30 cellular contexts compared by ENCODE assay signal in the genomic region with DNA sequence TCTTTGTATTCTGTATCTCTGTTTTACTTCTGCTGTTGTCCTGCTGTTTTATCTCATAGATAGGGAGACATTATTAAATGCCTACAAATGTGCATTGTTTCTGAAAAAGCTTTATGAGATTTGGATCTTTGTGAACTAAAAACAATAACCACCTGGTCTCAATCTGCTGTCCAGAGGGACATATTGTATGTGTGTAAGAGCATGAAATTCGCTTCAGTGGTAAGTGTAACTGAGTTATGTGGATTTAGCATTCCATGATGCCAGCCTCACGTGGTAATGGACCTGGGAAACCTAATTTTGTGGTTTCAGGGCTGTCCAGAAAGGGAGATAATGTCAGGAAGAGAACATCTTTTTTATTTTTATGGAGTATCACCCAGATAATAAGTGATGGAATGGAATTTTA.
DNase-seq lines count a peak whose midpoint lies in the region; ATAC-seq, FAIRE-seq and TF ChIP-seq lines count a peak whose summit lies in the region.
"Had no signal": no experiment of that assay in that cellular context is flagged by ENCODE, and none has a peak within 500 bp of the region (broad histone marks: within the 10 kb centered on the region; RNA-seq: fewer than 3 reads in every experiment).

No MANE protein-coding gene starts in this region.

- TF ChIP-seq EP300 in tibial nerve (IDR thresholded peaks at IDR 0.05): no peak

- peaks cover 0 to 4% (median 0%) of the 10 kb centered on the region in 11 experiments; a peak in 1 of 22 replicates for H3K27me3 ChIP-seq in BLaER1 treated with 17β-estradiol and CSF1 and Interleukin-3, amounts not matched to agents 10 nM and 100 nM
- H3K27me3 ChIP-seq in neutrophil (no peaks in the 10 kb centered on the region), tibial nerve (no peaks in the 10 kb centered on the region)

- TF ChIP-seq CTCF in neutrophil (IDR thresholded peaks at IDR 0.05): no peak
- TF ChIP-seq CTCF in tibial nerve (IDR thresholded peaks at IDR 0.05): no peak

- peaks cover 19% of the 10 kb centered on the region for H3K36me3 Mint-ChIP-seq in activated T-helper 2 cell treated with anti-CD3 and anti-CD28 coated beads, Interferon-gamma antibody, Interleukin-2, Interleukin-4, amounts not matched to agents 10 μg/mL and 5 μg/mL and 100 μg/mL, durations not matched to agents 14 hours and 24 hours and 36 hours (ENCODE audit: low read depth)

- H3K36me3 ChIP-seq in BLaER1 treated with 17β-estradiol and CSF1 and Interleukin-3, amounts not matched to agents 10 nM and 100 nM: peaks cover under 1 to 28% (median 12%) of the 10 kb centered on the region in 11 experiments; a peak in 12 of 22 replicates
- H3K36me3 ChIP-seq in neutrophil (no peaks in the 10 kb centered on the region), tibial nerve (peaks cover 0 to 27% (median 0%) of the 10 kb centered on the region in 3 donors)

- DNase-seq in RCC 7860 (ENCODE audit: low spot score) (peak; percentile 31), tibial nerve (ENCODE audit: low spot score in 2 of 2) (no peak), HPDE6-E6E7 (ENCODE audit: extremely low spot score) (no peak)
- DNase-seq in activated T-helper 2 cell treated with anti-CD3 and anti-CD28 coated beads, Interferon-gamma antibody, Interleukin-2, Interleukin-4, amounts not matched to agents 10 μg/mL and 5 μg/mL and 100 μg/mL, durations not matched to agents 14 hours and 24 hours and 36 hours (ENCODE audit: low spot score): no peak
- DNase-seq: activated effector memory CD4-positive, alpha-beta T cell treated with anti-CD3 and anti-CD28 coated beads, Interleukin-2, amount 50 U/mL, for 16 hours; activated T-cell treated with anti-CD3 and anti-CD28 coated beads for 4 hours; CD4-positive, CD25-positive, alpha-beta regulatory T cell; central memory CD4-positive, alpha-beta T cell; DMS79 treated with DMSO at 0.1 percent for 48 hours; effector memory CD8-positive, alpha-beta T cell; foreskin melanocyte; GF-D8; KBM-7; kidney glomerular epithelial cell; lower lobe of right lung; naive thymus-derived CD4-positive, alpha-beta T cell; NCI-H1092 treated with DMSO at 0.1 percent for 48 hours; NCI-H1694 treated with DMSO at 0.1 percent for 48 hours; NCI-H446 treated with DMSO at 0.1 percent for 48 hours; NCI-H82; occipital lobe; RPMI8226; trophoblast cell had no signal

- no peaks in the 10 kb centered on the region for H3K27me3 Mint-ChIP-seq in activated T-helper 2 cell treated with anti-CD3 and anti-CD28 coated beads, Interferon-gamma antibody, Interleukin-2, Interleukin-4, amounts not matched to agents 10 μg/mL and 5 μg/mL and 100 μg/mL, durations not matched to agents 14 hours and 24 hours and 36 hours (ENCODE audit: low read depth)
- H3K27me3 Mint-ChIP-seq: CD4-positive, CD25-positive, alpha-beta regulatory T cell; effector memory CD8-positive, alpha-beta T cell; naive thymus-derived CD4-positive, alpha-beta T cell; stimulated activated memory B cell treated with anti-CD40 and anti-IgM and Interleukin-4, amounts not matched to agents 10 μg/mL and 1 μg/mL and 100 μg/mL, for 72 hours had no signal

- H3K4me3 ChIP-seq in BLaER1 treated with 17β-estradiol and CSF1 and Interleukin-3, amounts not matched to agents 10 nM and 100 nM: peak overlapping the region in 3 of 10 experiments; percentile 1 to 39 (median 34); a peak in 1 of 20 replicates
- no peak overlapping the region for H3K4me3 ChIP-seq in neutrophil (ENCODE audit: low read depth in 1 of 2, low read length in 1 of 2)
- H3K4me3 ChIP-seq in tibial nerve: no peak overlapping the region
- H3K4me3 ChIP-seq: lower lobe of right lung, SK-N-MC had no signal

- no peaks in the 10 kb centered on the region for H4K20me1 ChIP-seq in BLaER1 treated with 17β-estradiol and CSF1 and Interleukin-3, amounts not matched to agents 10 nM and 100 nM

- H3K9me3 Mint-ChIP-seq in activated T-helper 2 cell treated with anti-CD3 and anti-CD28 coated beads, Interferon-gamma antibody, Interleukin-2, Interleukin-4, amounts not matched to agents 10 μg/mL and 5 μg/mL and 100 μg/mL, durations not matched to agents 14 hours and 24 hours and 36 hours: no peaks in the 10 kb centered on the region
- H3K9me3 Mint-ChIP-seq: CD4-positive, CD25-positive, alpha-beta regulatory T cell; effector memory CD8-positive, alpha-beta T cell; stimulated activated memory B cell treated with anti-CD40 and anti-IgM and Interleukin-4, amounts not matched to agents 10 μg/mL and 1 μg/mL and 100 μg/mL, for 72 hours; T-helper 1 cell treated with Interleukin-12 subunit alpha and Interleukin-12 subunit beta and Interleukin-4 antibody, amounts not matched to agents 30 μg/mL and 1 μg/mL, for 36 hours had no signal

- FAIRE-seq in RCC 7860 (lab: Jason Lieb, UNC): peak; percentile 79

- peak overlapping the region; percentile 54 to 89 (median 81); a peak in 20 of 22 replicates for H3K4me2 ChIP-seq in BLaER1 treated with 17β-estradiol and CSF1 and Interleukin-3, amounts not matched to agents 10 nM and 100 nM

- H3K9ac ChIP-seq in BLaER1 treated with 17β-estradiol and CSF1 and Interleukin-3, amounts not matched to agents 10 nM and 100 nM: peak overlapping the region in 8 of 11 experiments; percentile 65 to 80 (median 78); a peak in 16 of 22 replicates

- peak overlapping the region; percentile 23 for H3K4me3 Mint-ChIP-seq in activated T-helper 2 cell treated with anti-CD3 and anti-CD28 coated beads, Interferon-gamma antibody, Interleukin-2, Interleukin-4, amounts not matched to agents 10 μg/mL and 5 μg/mL and 100 μg/mL, durations not matched to agents 14 hours and 24 hours and 36 hours (ENCODE audit: low read depth)
- H3K4me3 Mint-ChIP-seq: CD4-positive, CD25-positive, alpha-beta regulatory T cell; effector memory CD8-positive, alpha-beta T cell; stimulated activated memory B cell treated with anti-CD40 and anti-IgM and Interleukin-4, amounts not matched to agents 10 μg/mL and 1 μg/mL and 100 μg/mL, for 72 hours had no signal

- no peak for ATAC-seq in GM21528 (IDR thresholded peaks at IDR 0.05; ENCODE audit: low FRiP score, unreplicated experiment)
- ATAC-seq: effector memory CD8-positive, alpha-beta T cell; HCT116; lower lobe of right lung; naive thymus-derived CD4-positive, alpha-beta T cell had no signal

- no peak for TF ChIP-seq POLR2A in tibial nerve (IDR thresholded peaks at IDR 0.05)

- H3K27ac ChIP-seq in BLaER1 treated with 17β-estradiol and CSF1 and Interleukin-3, amounts not matched to agents 10 nM and 100 nM: peak overlapping the region in 10 of 11 experiments; percentile 67 to 98 (median 91); a peak in 20 of 22 replicates
- peak overlapping the region; percentile 71 for H3K27ac ChIP-seq in neutrophil
- no peak overlapping the region for H3K27ac ChIP-seq in tibial nerve
- H3K27ac ChIP-seq: lower lobe of right lung, SK-N-MC had no signal

- H3K4me1 ChIP-seq in BLaER1 treated with 17β-estradiol and CSF1 and Interleukin-3, amounts not matched to agents 10 nM and 100 nM: peaks cover 27 to 96% (median 86%) of the 10 kb centered on the region in 10 experiments
- H3K4me1 ChIP-seq in neutrophil (ENCODE audit: control insufficient read depth in 1 of 2, insufficient read depth in 1 of 2, low read depth in 1 of 2, low read length in 1 of 2) (peaks cover 11 to 30% of the 10 kb centered on the region in 2 experiments), tibial nerve (peaks cover 0 to 21% (median 7%) of the 10 kb centered on the region in 4 donors)

- WGBS in tibial nerve, 2 donors: 87 to 93% methylated on average over 2 of the region's 2 CpGs

- no peaks in the 10 kb centered on the region for H3K9me3 ChIP-seq in BLaER1 treated with 17β-estradiol and CSF1 and Interleukin-3, amounts not matched to agents 10 nM and 100 nM (replicated peaks in 1 of 11)
- H3K9me3 ChIP-seq in neutrophil (no peaks in the 10 kb centered on the region), tibial nerve (no peaks in the 10 kb centered on the region)
- H3K9me3 ChIP-seq: lower lobe of right lung had no signal

- H3K4me1 Mint-ChIP-seq in activated T-helper 2 cell treated with anti-CD3 and anti-CD28 coated beads, Interferon-gamma antibody, Interleukin-2, Interleukin-4, amounts not matched to agents 10 μg/mL and 5 μg/mL and 100 μg/mL, durations not matched to agents 14 hours and 24 hours and 36 hours (ENCODE audit: low read depth): peaks cover 45% of the 10 kb centered on the region

- H3K27ac Mint-ChIP-seq in activated T-helper 2 cell treated with anti-CD3 and anti-CD28 coated beads, Interferon-gamma antibody, Interleukin-2, Interleukin-4, amounts not matched to agents 10 μg/mL and 5 μg/mL and 100 μg/mL, durations not matched to agents 14 hours and 24 hours and 36 hours: no peak overlapping the region
- H3K27ac Mint-ChIP-seq: stimulated activated memory B cell treated with anti-CD40 and anti-IgM and Interleukin-4, amounts not matched to agents 10 μg/mL and 1 μg/mL and 100 μg/mL, for 72 hours had no signal

- intact Hi-C loops in activated T-helper 2 cell treated with anti-CD3 and anti-CD28 coated beads, Interferon-gamma antibody, Interleukin-2, Interleukin-4, amounts not matched to agents 10 μg/mL and 5 μg/mL and 100 μg/mL, durations not matched to agents 14 hours and 24 hours and 36 hours (cut with micrococcal nuclease): loop anchor here (5.0 kb wide), 3 partner anchors 48 to 843 kb away; a partner anchor contains a TSS

Comparison
In these comparisons a context has a peak if more than half of its experiments do, and no peak if none do; other contexts are left out.
1. H3K27ac ChIP-seq: peak in BLaER1 treated with 17β-estradiol and CSF1 and Interleukin-3, amounts not matched to agents 10 nM and 100 nM (10 of 11) and neutrophil (single experiment); none in tibial nerve (0 of 4).